Comparison of ENCODE assay signal across 10 cellular contexts in genomic region chr2:6309415-6310185, GRCh38.
DNase-seq lines count a peak whose midpoint lies in the region; ATAC-seq and TF ChIP-seq lines count a peak whose summit lies in the region.
"Had no signal": no experiment of that assay in that cellular context is flagged by ENCODE, and none has a peak within 500 bp of the region (broad histone marks: within the 10 kb centered on the region; RNA-seq: fewer than 3 reads in every experiment).

No MANE protein-coding gene starts in this region.

- ATAC-seq in GM19397 (IDR thresholded peaks at IDR 0.05; ENCODE audit: unreplicated experiment) (peak; percentile 93), HG02970 (IDR thresholded peaks at IDR 0.05; ENCODE audit: low FRiP score, unreplicated experiment) (peak; percentile 83), aorta (ENCODE audit: low FRiP score) (no peak)
- ATAC-seq: HepG2 had no signal

- H3K4me1 ChIP-seq in BLaER1: peaks cover 58% of the 10 kb centered on the region
- no peaks in the 10 kb centered on the region for H3K4me1 ChIP-seq in tibial artery
- no peaks in the 10 kb centered on the region for H3K4me1 ChIP-seq in aorta (ENCODE audit: control insufficient read depth in 1 of 2, insufficient read depth in 2 of 2, low read length in 2 of 2)

- H3K27me3 ChIP-seq in BLaER1 (no peaks in the 10 kb centered on the region), tibial artery (peaks cover 0 to 8% of the 10 kb centered on the region in 2 donors), aorta (ENCODE audit: control insufficient read depth in 1 of 2, insufficient read depth in 2 of 2, low read length in 1 of 2) (peaks cover 0 to 2% of the 10 kb centered on the region in 2 donors)

- intact Hi-C loops in tibial artery (cut with DNase I; ENCODE audit: low total_unique reads): no loop called here
- intact Hi-C loops in aorta (cut with DNase I): no loop called here

- peak overlapping the region; percentile 96 for H3K4me2 ChIP-seq in BLaER1

- H3K27ac ChIP-seq in BLaER1 (peak overlapping the region; percentile 10; the same call in 1 of the 2 replicates), tibial artery (no peak overlapping the region), aorta (ENCODE audit: low read depth in 1 of 2, low read length in 2 of 2) (no peak overlapping the region)

- H3K4me3 ChIP-seq in BLaER1: peak overlapping the region; percentile 54
- no peak overlapping the region for H3K4me3 ChIP-seq in tibial artery
- no peak overlapping the region for H3K4me3 ChIP-seq in aorta (ENCODE audit: low read length in 2 of 2)

- no peak for TF ChIP-seq CTCF in tibial artery (IDR thresholded peaks at IDR 0.05)

- H3K36me3 ChIP-seq in BLaER1: no peaks in the 10 kb centered on the region
- no peaks in the 10 kb centered on the region for H3K36me3 ChIP-seq in tibial artery
- H3K36me3 ChIP-seq in aorta (ENCODE audit: control insufficient read depth in 1 of 2, insufficient read depth in 2 of 2, low read length in 1 of 2): no peaks in the 10 kb centered on the region

- H3K9me3 ChIP-seq in BLaER1: peaks cover 8% of the 10 kb centered on the region; the same call in 1 of the 2 replicates
- H3K9me3 ChIP-seq in tibial artery: no peaks in the 10 kb centered on the region
- peaks cover 2% of the 10 kb centered on the region for H3K9me3 ChIP-seq in aorta (ENCODE audit: control insufficient read depth, low read length)

- H3K9ac ChIP-seq in BLaER1: peak overlapping the region; percentile 45; the same call in 1 of the 2 replicates

- no peaks in the 10 kb centered on the region for H4K20me1 ChIP-seq in BLaER1

- DNase-seq in NCI-H69 (lab: John Stamatoyannopoulos, UW): peak; percentile 31
- no peak for DNase-seq in NOMO-1 treated with dmso at 0.1 percent for 144 hours (lab: John Stamatoyannopoulos, UW; ENCODE audit: unreplicated experiment)
- no peak for DNase-seq in tibial artery
- DNase-seq in aorta: no peak
- no peak for DNase-seq in NCI-H345 (lab: John Stamatoyannopoulos, UW)
- DNase-seq: NCI-H774 had no signal

- WGBS in aorta, 2 donors: 53 to 58% methylated on average over 9 of the region's 9 CpGs
